ENCODE assay signal across 8 cellular contexts in genomic region chr10:4512557-4513286, GRCh38.
DNase-seq lines count a peak whose midpoint lies in the region; ATAC-seq and TF ChIP-seq lines count a peak whose summit lies in the region.

No MANE protein-coding gene starts in this region.

- peak overlapping the region; percentile 75 for H2AFZ ChIP-seq in smooth muscle cell (ENCODE audit: low read depth)

- peak overlapping the region; percentile 30 for H3K27ac ChIP-seq in smooth muscle cell (ENCODE audit: low read depth)

- no peak overlapping the region for H3K9ac ChIP-seq in smooth muscle cell (ENCODE audit: low read depth)

- H3K4me2 ChIP-seq in smooth muscle cell: peak overlapping the region; percentile 30

- no peaks in the 10 kb centered on the region for H3F3A ChIP-seq in smooth muscle cell (ENCODE audit: low read depth)

- ATAC-seq in GM19467 (IDR thresholded peaks at IDR 0.05; ENCODE audit: unreplicated experiment): no peak

- 31% methylated on average over 6 of the region's 6 CpGs for WGBS in smooth muscle cell (ENCODE audit: low lambda C conversion rate)

- peak; percentile 35 for TF ChIP-seq CTCF in smooth muscle cell (IDR thresholded peaks at IDR 0.05; ENCODE audit: borderline replicate concordance, insufficient read depth, poor library complexity, severe bottlenecking)

- no peak overlapping the region for H3K4me3 ChIP-seq in smooth muscle cell

- H3K4me1 ChIP-seq in smooth muscle cell (ENCODE audit: low read depth): peaks cover 3% of the 10 kb centered on the region

- no peaks in the 10 kb centered on the region for H3K36me3 ChIP-seq in smooth muscle cell (ENCODE audit: low read depth)

- no peaks in the 10 kb centered on the region for H3K27me3 ChIP-seq in smooth muscle cell (ENCODE audit: low read depth)

- DNase-seq in SIG-M5 treated with dmso at 0.1 percent for 504 hours (lab: John Stamatoyannopoulos, UW; ENCODE audit: unreplicated experiment): peak; percentile 40
- no peak for DNase-seq in SIG-M5 (lab: John Stamatoyannopoulos, UW)
- DNase-seq in RPMI7951 (ENCODE audit: low read depth): peak; percentile 78
- peak; percentile 56 for DNase-seq in glomerular visceral epithelial cell (ENCODE audit: extremely low spot score)
- no peak for DNase-seq in smooth muscle cell (lab: John Stamatoyannopoulos, UW; ENCODE audit: unreplicated experiment)
- DNase-seq in NK-92 (lab: John Stamatoyannopoulos, UW; ENCODE audit: unreplicated experiment): no peak
- no peak for DNase-seq in stimulated activated CD4-positive, alpha-beta T cell treated with anti-CD3 and anti-CD28 coated beads, Interleukin-1b, Interleukin-23, amount 100 ng/mL, for 48 hours

- H3K9me3 ChIP-seq in smooth muscle cell (replicated peaks; ENCODE audit: low read depth): no peaks in the 10 kb centered on the region

- no peaks in the 10 kb centered on the region for H4K20me1 ChIP-seq in smooth muscle cell (ENCODE audit: low read depth)

- H3K79me2 ChIP-seq in smooth muscle cell (ENCODE audit: low read depth): no peaks in the 10 kb centered on the region

Comparison
In these comparisons a context has a peak if more than half of its experiments do, and no peak if none do; other contexts are left out.
1. DNase-seq: peak in SIG-M5 treated with dmso at 0.1 percent for 504 hours (single experiment), RPMI7951 (single experiment) and glomerular visceral epithelial cell (single experiment); none in SIG-M5 (single experiment), smooth muscle cell (single experiment), NK-92 (single experiment) and stimulated activated CD4-positive, alpha-beta T cell treated with anti-CD3 and anti-CD28 coated beads, Interleukin-1b, Interleukin-23, amount 100 ng/mL, for 48 hours (single experiment).